ENCODE assay signal across 28 cellular contexts in genomic region chr5:2508514-2508913, GRCh38.
DNase-seq lines count a peak whose midpoint lies in the region; ATAC-seq, FAIRE-seq and TF ChIP-seq lines count a peak whose summit lies in the region.
"Had no signal": no experiment of that assay in that cellular context is flagged by ENCODE, and none has a peak within 500 bp of the region (broad histone marks: within the 10 kb centered on the region; RNA-seq: fewer than 3 reads in every experiment).

No MANE protein-coding gene starts in this region.

- H2AK5ac ChIP-seq in neuronal stem cell (ENCODE audit: low read depth, low read length): peak overlapping the region; percentile 54

- TF ChIP-seq CTCF in right atrium auricular region (IDR thresholded peaks at IDR 0.05) (no peak), coronary artery (IDR thresholded peaks at IDR 0.05) (no peak), kidney (IDR thresholded peaks at IDR 0.05; ENCODE audit: borderline replicate concordance, extremely low read depth, insufficient read depth) (no peak), GM20000 (IDR thresholded peaks at IDR 0.05; ENCODE audit: extremely low read depth, missing control alignments) (no peak)

- H3K9ac ChIP-seq in kidney (ENCODE audit: low read length in 2 of 2) (no peak overlapping the region), neuronal stem cell (ENCODE audit: low read depth, low read length, poor library complexity) (no peak overlapping the region)
- H3K9ac ChIP-seq: BLaER1 had no signal

- H2BK15ac ChIP-seq in neuronal stem cell (ENCODE audit: low read length): peak overlapping the region; percentile 57

- intact Hi-C loops in left ventricle myocardium superior (cut with micrococcal nuclease) (no loop called here), kidney (cut with DNase I) (no loop called here)

- H3K23ac ChIP-seq in neuronal stem cell (ENCODE audit: low read depth, low read length, poor library complexity): no peak overlapping the region

- H2AFZ ChIP-seq in neuronal stem cell (ENCODE audit: low read length): no peak overlapping the region

- ATAC-seq in left ventricle myocardium superior (no peak), GM18505 (IDR thresholded peaks at IDR 0.05; ENCODE audit: unreplicated experiment) (no peak)

- H3K27me3 ChIP-seq in right atrium auricular region: no peaks in the 10 kb centered on the region
- no peaks in the 10 kb centered on the region for H3K27me3 ChIP-seq in neuronal stem cell (ENCODE audit: control insufficient read depth in 3 of 3, insufficient read depth in 3 of 3, low read depth in 1 of 3, low read length in 3 of 3)
- H3K27me3 ChIP-seq: BE2C, BLaER1 had no signal

- H3K4me1 ChIP-seq in right atrium auricular region: no peaks in the 10 kb centered on the region
- no peaks in the 10 kb centered on the region for H3K4me1 ChIP-seq in kidney (ENCODE audit: control insufficient read depth in 1 of 2, insufficient read depth in 1 of 2, low read depth in 1 of 2, low read length in 2 of 2)
- H3K4me1 ChIP-seq in neuronal stem cell (ENCODE audit: control insufficient read depth in 2 of 2, insufficient read depth in 1 of 2, low read depth in 1 of 2, low read length in 2 of 2): peaks cover 4 to 9% of the 10 kb centered on the region in 2 donors
- H3K4me1 ChIP-seq: BE2C had no signal

- H2BK12ac ChIP-seq in neuronal stem cell (ENCODE audit: low read length): peak overlapping the region; percentile 46

- no peak overlapping the region for H2BK5ac ChIP-seq in neuronal stem cell (ENCODE audit: low read length)

- H3K4me2 ChIP-seq in neuronal stem cell (ENCODE audit: insufficient read depth, low read length, poor library complexity, severe bottlenecking): no peak overlapping the region
- H3K4me2 ChIP-seq: BLaER1 had no signal

- H4K91ac ChIP-seq in neuronal stem cell (ENCODE audit: low read depth, low read length, poor library complexity): no peak overlapping the region

- H3K9me3 ChIP-seq in right atrium auricular region (no peaks in the 10 kb centered on the region), kidney (ENCODE audit: control insufficient read depth in 1 of 2, low read length in 2 of 2) (peaks cover 0 to 4% of the 10 kb centered on the region in 2 donors), neuronal stem cell (replicated peaks in 1 of 2; ENCODE audit: control insufficient read depth in 2 of 2, insufficient read depth in 1 of 2, low read depth in 1 of 2, low read length in 2 of 2) (peaks cover 3 to 4% of the 10 kb centered on the region in 2 donors)
- H3K9me3 ChIP-seq: BE2C had no signal

- peak overlapping the region; percentile 27 for H3K18ac ChIP-seq in neuronal stem cell (ENCODE audit: low read length)

- peaks cover 3% of the 10 kb centered on the region for H3K79me1 ChIP-seq in neuronal stem cell (ENCODE audit: low read depth, low read length)

- peak; percentile 44 for DNase-seq in right atrium auricular region (ENCODE audit: low spot score)
- DNase-seq in left ventricle myocardium superior: no peak
- DNase-seq in coronary artery (ENCODE audit: low spot score): peak; percentile 64
- peak; percentile 51 for DNase-seq in kidney
- no peak for DNase-seq in neuronal stem cell (ENCODE audit: low spot score)
- no peak for DNase-seq in GM03348 (ENCODE audit: low spot score)
- DNase-seq in GM20000 (ENCODE audit: low spot score): no peak
- DNase-seq: ACHN; BE2C; C1 segment of cervical spinal cord; CD4-positive, alpha-beta memory T cell; CD4-positive, CD25-positive, alpha-beta regulatory T cell; CD8-positive, alpha-beta memory T cell; COR-L47; DMS 273 treated with DMSO at 0.1 percent for 48 hours; DMS153; DMS53; DMS79; DND-41; EL; GDM1 had no signal

- TF ChIP-seq POLR2A in GM18505 (IDR thresholded peaks at IDR 0.05; ENCODE audit: borderline replicate concordance, extremely low read depth, insufficient read depth, insufficient read length): no peak

- H3K4me3 ChIP-seq in right atrium auricular region (no peak overlapping the region), coronary artery (no peak overlapping the region), kidney (ENCODE audit: low read length in 2 of 2) (no peak overlapping the region), neuronal stem cell (ENCODE audit: low read length in 2 of 2) (no peak overlapping the region)
- H3K4me3 ChIP-seq: BLaER1 had no signal

- H3K27ac ChIP-seq in right atrium auricular region (no peak overlapping the region), coronary artery (no peak overlapping the region), kidney (ENCODE audit: low read depth in 2 of 2, low read length in 2 of 2) (no peak overlapping the region), neuronal stem cell (replicated peaks; ENCODE audit: low read length) (no peak overlapping the region)
- H3K27ac ChIP-seq: 22Rv1, BLaER1 had no signal

- no peak overlapping the region for H3K4ac ChIP-seq in neuronal stem cell (ENCODE audit: low read length)

- no peak overlapping the region for H3K14ac ChIP-seq in neuronal stem cell (ENCODE audit: low read length)

- no peaks in the 10 kb centered on the region for H3K36me3 ChIP-seq in right atrium auricular region
- no peaks in the 10 kb centered on the region for H3K36me3 ChIP-seq in kidney (ENCODE audit: control insufficient read depth in 1 of 2, insufficient read depth in 2 of 2, low read length in 2 of 2)
- H3K36me3 ChIP-seq in neuronal stem cell (replicated peaks in 1 of 2; ENCODE audit: control insufficient read depth in 2 of 2, insufficient read depth in 2 of 2, low read length in 2 of 2): no peaks in the 10 kb centered on the region
- H3K36me3 ChIP-seq: BE2C, BLaER1 had no signal

- no peak overlapping the region for H4K8ac ChIP-seq in neuronal stem cell (ENCODE audit: low read depth, low read length)

- FAIRE-seq in kidney (lab: Jason Lieb, UNC): no peak
- FAIRE-seq: A204.1, GM12891, GM18507, GM19239 had no signal

- WGBS in neuronal stem cell (ENCODE audit: extremely low coverage in 2 of 2, insufficient read length in 2 of 2, insufficient replicate concordance in 1 of 2), 2 donors: no CpG with 5 or more reads among the region's 12 CpGs

- H2BK120ac ChIP-seq in neuronal stem cell (ENCODE audit: low read depth, low read length): no peak overlapping the region

Comparison
In these comparisons a context has a peak if more than half of its experiments do, and no peak if none do; other contexts are left out.
1. DNase-seq: peak in right atrium auricular region (single experiment), coronary artery (single experiment) and kidney (single experiment); none in left ventricle myocardium superior (single experiment), neuronal stem cell (single experiment), GM03348 (single experiment) and GM20000 (single experiment).